Comparison of ENCODE assay signal across 8 cellular contexts in the genomic region with DNA sequence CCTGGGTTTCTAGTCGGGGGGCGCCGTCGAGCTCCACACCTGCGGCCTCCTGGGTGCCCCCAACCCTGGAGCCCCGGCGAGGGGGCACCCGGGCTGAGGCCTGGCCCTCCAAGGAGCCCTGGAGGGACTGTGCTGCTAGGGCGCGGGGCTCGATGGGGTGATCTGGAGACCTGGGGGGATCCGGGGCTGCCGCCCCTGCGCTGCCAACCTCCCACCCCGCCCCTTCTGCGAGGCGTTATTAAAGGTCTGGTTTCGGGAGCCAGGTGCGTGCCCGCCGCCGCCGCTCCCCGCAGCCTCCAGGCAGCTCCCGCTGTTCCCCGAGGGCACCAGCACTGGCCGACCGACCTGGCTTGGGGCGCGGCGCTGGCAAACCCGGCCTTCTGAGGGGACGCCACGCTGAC. TPM values are rescaled to one million over a fixed set of nuclear protein-coding genes. Genes with fewer than 3 reads are reported as not detected.
DNase-seq lines count a peak whose midpoint lies in the region; ATAC-seq lines count a peak whose summit lies in the region.

No MANE protein-coding gene starts in this region.

- H3K4me1 Mint-ChIP-seq in activated CD4-positive, alpha-beta T cell treated with anti-CD3 and anti-CD28 coated beads, Interleukin-2, amount 10 ng/mL, durations not matched to agents 7 days and 5 days, result peaks cover 29% of the 10 kb centered on the region

- no peak overlapping the region for H3K27ac ChIP-seq in thymus (ENCODE audit: low read depth)

- peak overlapping the region; percentile 19 for H3K27ac Mint-ChIP-seq in activated CD4-positive, alpha-beta T cell treated with anti-CD3 and anti-CD28 coated beads, Interleukin-2, amount 10 ng/mL, durations not matched to agents 7 days and 5 days

- no peaks in the 10 kb centered on the region for H3K9me3 ChIP-seq in thymus (ENCODE audit: control insufficient read depth)

- peaks cover 16% of the 10 kb centered on the region for H3K36me3 Mint-ChIP-seq in activated CD4-positive, alpha-beta T cell treated with anti-CD3 and anti-CD28 coated beads, Interleukin-2, amount 10 ng/mL, durations not matched to agents 7 days and 5 days (ENCODE audit: low read depth)

- H3K36me3 ChIP-seq in thymus (ENCODE audit: control insufficient read depth, insufficient read depth), result peaks cover 24% of the 10 kb centered on the region

- H3K27me3 Mint-ChIP-seq in activated CD4-positive, alpha-beta T cell treated with anti-CD3 and anti-CD28 coated beads, Interleukin-2, amount 10 ng/mL, durations not matched to agents 7 days and 5 days, result peaks cover 4% of the 10 kb centered on the region

- H3K4me1 ChIP-seq in thymus (ENCODE audit: control insufficient read depth, insufficient read depth, low read length), result peaks cover 13% of the 10 kb centered on the region

- ATAC-seq in left lobe of liver, result peak; percentile 9
- ATAC-seq in HG03039 (IDR thresholded peaks at IDR 0.05; ENCODE audit: unreplicated experiment), result no peak
- ATAC-seq in HG03442 (IDR thresholded peaks at IDR 0.05; ENCODE audit: unreplicated experiment), result no peak

- POLR2A ChIA-PET in activated CD4-positive, alpha-beta T cell treated with anti-CD3 and anti-CD28 coated beads, Interleukin-2, amount 10 ng/mL, durations not matched to agents 7 days and 5 days (lab: Charles Lee), result no interaction called here

- no peaks in the 10 kb centered on the region for H3K27me3 ChIP-seq in thymus (ENCODE audit: control insufficient read depth, insufficient read depth)

- WGBS in thymus, result 31% methylated on average over 34 of the region's 34 CpGs

- peak overlapping the region; percentile 85 for H3K4me3 Mint-ChIP-seq in activated CD4-positive, alpha-beta T cell treated with anti-CD3 and anti-CD28 coated beads, Interleukin-2, amount 10 ng/mL, durations not matched to agents 7 days and 5 days

- CTCF ChIA-PET in activated CD4-positive, alpha-beta T cell treated with anti-CD3 and anti-CD28 coated beads, Interleukin-2, amount 10 ng/mL, durations not matched to agents 7 days and 5 days (lab: Charles Lee), result interaction anchor here (0.6 to 1.1 kb wide), 2 partner anchors 136 to 353 kb away, joined by 4 read pairs; no protein-coding TSS in a partner anchor

- H3K9me3 Mint-ChIP-seq in activated CD4-positive, alpha-beta T cell treated with anti-CD3 and anti-CD28 coated beads, Interleukin-2, amount 10 ng/mL, durations not matched to agents 7 days and 5 days, result no peaks in the 10 kb centered on the region

- no peak for DNase-seq in activated CD4-positive, alpha-beta T cell treated with anti-CD3 and anti-CD28 coated beads, Interleukin-2, amount 10 ng/mL, durations not matched to agents 7 days and 5 days
- no peak for DNase-seq in activated CD4-positive, alpha-beta T cell treated with anti-CD3 and anti-CD28 coated beads, Interleukin-2, amount 50 U/mL, for 4 hours
- DNase-seq in activated CD8-positive, alpha-beta memory T cell treated with anti-CD3 and anti-CD28 coated beads, Interleukin-2, amount 50 U/mL, for 48 hours, result peak; percentile 53
- DNase-seq in left lobe of liver (ENCODE audit: low spot score), result no peak
- no peak for DNase-seq in NOMO-1 (lab: John Stamatoyannopoulos, UW; ENCODE audit: unreplicated experiment in 2 of 2)

- H3K4me3 ChIP-seq in thymus (ENCODE audit: low read length), result peak overlapping the region; percentile 95

RNA-seq across cellular contexts. Expression of a gene that starts 0.7 kb away (rescaled TPM):
- total RNA-seq in activated CD4-positive, alpha-beta T cell treated with anti-CD3 and anti-CD28 coated beads, Interleukin-2, amount 10 ng/mL, durations not matched to agents 7 days and 5 days, result 10 to 100 TPM; 19.0 to 19.6 TPM
- total RNA-seq in left lobe of liver, result 17.5 TPM
- 31.9 TPM for polyA plus RNA-seq in thymus
